In genomic region chr16:27460213-27460612, GRCh38 we compare ENCODE assay signal across 13 cellular contexts. TPM values are rescaled to one million over a fixed set of nuclear protein-coding genes. Genes with fewer than 3 reads are reported as not detected.
"Had no signal": no experiment of that assay in that cellular context is flagged by ENCODE, and none has a peak within 500 bp of the region (broad histone marks: within the 10 kb centered on the region; RNA-seq: fewer than 3 reads in every experiment).

No MANE protein-coding gene starts in this region.

- DNase-seq: activated B cell treated with CpG ODN at 0.5 μM for 24 hours; activated CD4-positive, alpha-beta T cell treated with anti-CD3 and anti-CD28 coated beads, Interleukin-2, amount 10 ng/mL, durations not matched to agents 24 days and 14 days; activated naive CD4-positive, alpha-beta T cell treated with anti-CD3 and anti-CD28 coated beads, Interleukin-2, amount 10 ng/mL, durations not matched to agents 7 days and 5 days; effector memory CD4-positive, alpha-beta T cell; left colon; mammary epithelial cell; SK-N-SH; small intestine; transverse colon had no signal

- H3K27ac ChIP-seq: epithelial cell of prostate, transverse colon had no signal

- FAIRE-seq: small intestine had no signal

- H3K4me3 ChIP-seq: transverse colon had no signal

- H3K9me3 ChIP-seq: SK-N-SH, transverse colon had no signal

- H3K27me3 ChIP-seq: transverse colon had no signal

- ATAC-seq: activated T-helper 17 cell treated with anti-CD3 and anti-CD28 coated beads, Interleukin-2, amount 50 U/mL, for 72 hours; left colon; stimulated activated memory B cell treated with anti-CD40 and anti-IgM and Interleukin-4, amounts not matched to agents 10 μg/mL and 1 μg/mL and 100 μg/mL, for 72 hours had no signal

- H3K4me2 ChIP-seq: SK-N-SH had no signal

- H3K9ac ChIP-seq: SK-N-SH had no signal

- H3K4me1 ChIP-seq: transverse colon had no signal

RNA-seq across cellular contexts. Expression of gene IL21R, which starts 58.2 kb away (rescaled TPM):
- polyA plus RNA-seq: neural cell had no signal
